ENCODE assay signal across 1 cellular context in the genomic region with DNA sequence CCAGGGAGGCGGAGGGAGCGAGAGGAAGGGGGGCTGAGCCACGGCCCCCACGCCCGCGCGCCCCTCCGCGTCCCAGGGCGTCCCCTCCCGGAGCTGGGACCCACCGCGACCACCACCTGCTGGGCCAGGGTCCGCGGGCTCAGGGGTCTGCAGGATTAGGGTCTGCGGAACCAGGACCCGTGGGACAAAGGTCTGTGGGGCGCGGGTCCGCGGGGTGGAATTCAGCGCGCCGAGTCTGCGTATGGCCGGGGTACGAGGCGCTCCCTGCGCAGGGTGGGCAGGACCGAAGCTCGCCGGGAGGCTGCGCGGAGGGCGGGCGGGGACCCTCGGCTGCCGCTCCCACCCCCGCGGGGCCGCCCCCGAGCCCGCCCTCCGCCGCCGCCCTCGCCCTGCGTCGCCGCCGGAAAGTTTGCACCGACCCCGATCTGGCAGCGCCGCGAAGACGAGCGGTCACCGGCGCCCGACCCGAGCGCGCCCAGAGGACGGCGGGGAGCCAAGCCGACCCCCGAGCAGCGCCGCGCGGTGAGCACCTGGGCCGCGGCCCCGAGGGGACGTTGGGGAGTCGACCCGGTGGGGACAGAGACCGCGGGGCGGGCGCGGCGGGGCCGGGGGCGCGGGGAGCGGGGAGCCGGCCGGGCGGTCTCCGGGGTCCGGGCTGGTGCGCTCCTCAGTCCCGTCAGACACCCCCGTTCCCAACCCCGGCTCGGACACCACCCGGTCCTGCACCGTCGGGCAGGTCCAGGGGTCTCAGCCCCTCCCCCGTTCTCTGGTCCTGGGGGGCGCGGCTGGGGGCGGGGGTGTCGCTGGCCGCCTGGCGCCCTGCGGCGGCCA.
TF ChIP-seq lines count a peak whose summit lies in the region.

GCGR (plus strand) TSS at position 423 of the 831 bp plus-strand sequence. CDS start 4,869 bp downstream, outside the sequence.

TF ChIP-seq in IMR-90, 13 proteins besides CTCF, POLR2A, EP300 and RAD21 (continued from another document):
- TF ChIP-seq FOS (IDR thresholded peaks at IDR 0.05; ENCODE audit: low read depth, low read length) (no peak), RCOR1 (IDR thresholded peaks at IDR 0.05; ENCODE audit: insufficient replicate concordance, low read length) (no peak), MAZ (IDR thresholded peaks at IDR 0.05; ENCODE audit: borderline replicate concordance, low read depth, low read length) (no peak), BHLHE40 (IDR thresholded peaks at IDR 0.05; ENCODE audit: low read depth, low read length) (no peak), CHD1 (IDR thresholded peaks at IDR 0.05; ENCODE audit: low read depth, low read length) (no peak), NFE2L2 (IDR thresholded peaks at IDR 0.05; ENCODE audit: low read depth, low read length) (no peak), MAFK (IDR thresholded peaks at IDR 0.05; ENCODE audit: low read depth, low read length) (no peak), MXI1 (IDR thresholded peaks at IDR 0.05; ENCODE audit: borderline replicate concordance, low read depth, low read length) (no peak), SMC3 (IDR thresholded peaks at IDR 0.05; ENCODE audit: low read depth, low read length) (no peak), RFX5 (IDR thresholded peaks at IDR 0.05; ENCODE audit: low read depth, low read length) (no peak)
- TF ChIP-seq, protein P1, sequence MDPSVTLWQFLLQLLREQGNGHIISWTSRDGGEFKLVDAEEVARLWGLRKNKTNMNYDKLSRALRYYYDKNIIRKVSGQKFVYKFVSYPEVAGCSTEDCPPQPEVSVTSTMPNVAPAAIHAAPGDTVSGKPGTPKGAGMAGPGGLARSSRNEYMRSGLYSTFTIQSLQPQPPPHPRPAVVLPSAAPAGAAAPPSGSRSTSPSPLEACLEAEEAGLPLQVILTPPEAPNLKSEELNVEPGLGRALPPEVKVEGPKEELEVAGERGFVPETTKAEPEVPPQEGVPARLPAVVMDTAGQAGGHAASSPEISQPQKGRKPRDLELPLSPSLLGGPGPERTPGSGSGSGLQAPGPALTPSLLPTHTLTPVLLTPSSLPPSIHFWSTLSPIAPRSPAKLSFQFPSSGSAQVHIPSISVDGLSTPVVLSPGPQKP (IDR thresholded peaks at IDR 0.05; ENCODE audit: borderline replicate concordance, low read depth, low read length), result no peak
